Comparison of ENCODE assay signal across 14 cellular contexts in the genomic region with DNA sequence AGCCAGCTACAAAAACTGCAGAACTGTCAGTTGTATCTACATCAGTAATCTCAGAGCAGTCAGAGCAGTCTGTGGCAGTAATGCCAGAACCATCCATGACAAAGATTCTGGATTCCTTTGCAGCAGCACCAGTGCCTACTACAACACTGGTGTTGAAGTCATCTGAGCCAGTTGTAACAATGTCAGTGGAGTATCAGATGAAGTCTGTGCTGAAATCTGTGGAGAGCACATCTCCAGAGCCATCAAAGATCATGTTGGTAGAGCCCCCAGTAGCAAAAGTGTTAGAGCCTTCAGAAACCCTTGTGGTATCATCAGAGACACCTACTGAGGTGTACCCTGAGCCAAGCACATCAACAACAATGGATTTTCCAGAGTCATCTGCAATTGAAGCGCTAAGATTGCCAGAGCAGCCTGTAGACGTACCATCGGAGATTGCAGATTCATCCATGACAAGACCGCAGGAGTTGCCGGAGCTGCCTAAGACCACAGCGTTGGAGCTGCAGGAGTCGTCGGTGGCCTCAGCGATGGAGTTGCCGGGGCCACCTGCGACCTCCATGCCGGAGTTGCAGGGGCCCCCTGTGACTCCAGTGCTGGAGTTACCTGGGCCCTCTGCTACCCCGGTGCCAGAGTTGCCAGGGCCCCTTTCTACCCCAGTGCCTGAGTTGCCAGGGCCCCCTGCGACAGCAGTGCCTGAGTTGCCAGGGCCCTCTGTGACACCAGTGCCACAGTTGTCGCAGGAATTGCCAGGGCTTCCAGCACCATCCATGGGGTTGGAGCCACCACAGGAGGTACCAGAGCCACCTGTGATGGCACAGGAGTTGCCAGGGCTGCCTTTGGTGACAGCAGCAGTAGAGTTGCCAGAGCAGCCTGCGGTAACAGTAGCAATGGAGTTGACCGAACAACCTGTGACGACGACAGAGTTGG.
"Had no signal": no experiment of that assay in that cellular context is flagged by ENCODE, and none has a peak within 500 bp of the region (broad histone marks: within the 10 kb centered on the region; RNA-seq: fewer than 3 reads in every experiment).

No MANE protein-coding gene starts in this region.

- H3K9me3 ChIP-seq: ascending aorta, esophagus squamous epithelium, heart left ventricle, psoas muscle, suprapubic skin, upper lobe of left lung had no signal

- H3K4me3 ChIP-seq: ascending aorta, dorsolateral prefrontal cortex, esophagus squamous epithelium, heart left ventricle, psoas muscle, suprapubic skin, upper lobe of left lung had no signal

- H3K27me3 Mint-ChIP-seq: activated CD8-positive, alpha-beta memory T cell treated with anti-CD3 and anti-CD28 coated beads, Interleukin-2, amount 10 ng/mL, durations not matched to agents 7 days and 5 days had no signal

- H3K27ac ChIP-seq: ascending aorta, dorsolateral prefrontal cortex, esophagus squamous epithelium, heart left ventricle, psoas muscle, suprapubic skin, upper lobe of left lung had no signal

- ATAC-seq: activated CD8-positive, alpha-beta memory T cell treated with anti-CD3 and anti-CD28 coated beads, Interleukin-2, amount 10 ng/mL, durations not matched to agents 7 days and 5 days had no signal

- H3K27me3 ChIP-seq: ascending aorta, dorsolateral prefrontal cortex, esophagus squamous epithelium, heart left ventricle, suprapubic skin, upper lobe of left lung had no signal

- H3K27ac Mint-ChIP-seq: activated CD8-positive, alpha-beta memory T cell treated with anti-CD3 and anti-CD28 coated beads, Interleukin-2, amount 10 ng/mL, durations not matched to agents 7 days and 5 days; mesothelial cell of epicardium had no signal

- H3K9me3 Mint-ChIP-seq: activated T-cell treated with anti-CD3 and anti-CD28 coated beads, Interleukin-2, amount 50 U/mL, for 72 hours had no signal

- DNase-seq: activated CD4-positive, CD25-positive, alpha-beta regulatory T cell; activated CD8-positive, alpha-beta memory T cell treated with anti-CD3 and anti-CD28 coated beads, Interleukin-2, amount 10 ng/mL, durations not matched to agents 7 days and 5 days; activated gamma-delta T cell treated with Interleukin-2 at 50 U/mL for 16 hours; activated T-cell treated with anti-CD3 and anti-CD28 coated beads, Interleukin-2, amount 50 U/mL, for 72 hours; dorsolateral prefrontal cortex; esophagus squamous epithelium; foreskin fibroblast; heart left ventricle; occipital lobe; psoas muscle had no signal

- H3K4me3 Mint-ChIP-seq: activated CD8-positive, alpha-beta memory T cell treated with anti-CD3 and anti-CD28 coated beads, Interleukin-2, amount 10 ng/mL, durations not matched to agents 7 days and 5 days; activated T-cell treated with anti-CD3 and anti-CD28 coated beads, Interleukin-2, amount 50 U/mL, for 72 hours; mesothelial cell of epicardium had no signal
